Comparison of ENCODE assay signal across 18 cellular contexts in the genomic region with DNA sequence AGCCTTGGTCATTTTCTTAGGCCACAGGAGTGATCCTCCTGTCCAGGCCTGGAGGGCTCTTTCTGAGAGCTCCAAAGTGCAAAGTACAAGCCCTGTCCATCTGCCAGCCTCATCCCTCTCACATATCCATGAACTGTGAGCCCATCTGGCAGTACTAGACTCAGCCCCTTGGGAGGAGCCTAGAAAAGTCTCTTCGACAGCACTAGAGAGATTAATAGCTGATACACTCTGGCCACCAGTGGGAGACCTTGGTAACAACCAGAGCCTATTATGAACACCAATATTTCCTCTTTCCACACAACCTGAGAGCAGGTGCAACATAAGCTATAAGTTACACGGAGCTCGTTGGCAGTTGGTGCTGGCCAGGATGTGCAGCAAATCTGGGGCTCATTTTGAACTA. TPM values are rescaled to one million over a fixed set of nuclear protein-coding genes. Genes with fewer than 3 reads are reported as not detected.
DNase-seq lines count a peak whose midpoint lies in the region; ATAC-seq and TF ChIP-seq lines count a peak whose summit lies in the region.
"Had no signal": no experiment of that assay in that cellular context is flagged by ENCODE, and none has a peak within 500 bp of the region (broad histone marks: within the 10 kb centered on the region; RNA-seq: fewer than 3 reads in every experiment).

No MANE protein-coding gene starts in this region.

- ATAC-seq in left colon, result peak; percentile 21
- ATAC-seq: Panc1 had no signal

- TF ChIP-seq CTCF in RWPE1 (conservative IDR thresholded peaks at IDR 0.05; ENCODE audit: low read depth), result no peak
- TF ChIP-seq CTCF in CD14-positive monocyte (IDR thresholded peaks at IDR 0.05), result no peak
- TF ChIP-seq CTCF in thyroid gland (IDR thresholded peaks at IDR 0.05), result no peak

- WGBS in thyroid gland, 2 donors, result 62 to 88% methylated on average over 3 of the region's 3 CpGs

- POLR2A ChIA-PET in RWPE1 (lab: Yijun Ruan, JAX; ENCODE audit: low non-redundant PET), result no interaction called here

- H3K9me3 ChIP-seq in thyroid gland, result no peaks in the 10 kb centered on the region
- H3K9me3 ChIP-seq: A549 had no signal

- no peaks in the 10 kb centered on the region for H3K9me3 Mint-ChIP-seq in CD14-positive monocyte
- H3K9me3 Mint-ChIP-seq: CD4-positive, CD25-positive, alpha-beta regulatory T cell had no signal

- no peak overlapping the region for H3K4me3 Mint-ChIP-seq in CD14-positive monocyte
- H3K4me3 Mint-ChIP-seq: CD4-positive, CD25-positive, alpha-beta regulatory T cell had no signal

- no peak overlapping the region for H3K4me3 ChIP-seq in thyroid gland (replicated peaks in 1 of 3)
- H3K4me3 ChIP-seq: A549 had no signal

- DNase-seq in COLO668 (lab: John Stamatoyannopoulos, UW; ENCODE audit: unreplicated experiment) (peak; percentile 3), G401 (ENCODE audit: low spot score) (peak; percentile 70), NCI-H82 treated with DMSO at 0.1 percent for 48 hours (lab: John Stamatoyannopoulos, UW; ENCODE audit: unreplicated experiment) (peak; percentile 74), left colon (no peak), RWPE1 (ENCODE audit: low spot score) (no peak), NCI-H1694 treated with DMSO at 0.1 percent for 48 hours (lab: John Stamatoyannopoulos, UW) (no peak), CD14-positive monocyte (ENCODE audit: low spot score) (no peak), thyroid gland (no peak)
- DNase-seq: CD4-positive, CD25-positive, alpha-beta regulatory T cell; NCI-H1092 treated with DMSO at 0.1 percent for 48 hours; NCI-H1694; NCI-H526 treated with DMSO at 0.1 percent for 48 hours; SHP77 treated with DMSO at 0.1 percent for 48 hours had no signal

- peaks cover 4 to 20% of the 10 kb centered on the region in 2 donors for H3K36me3 ChIP-seq in thyroid gland

- H3K27me3 Mint-ChIP-seq in CD14-positive monocyte (ENCODE audit: low read depth in 3 of 3), result no peaks in the 10 kb centered on the region
- H3K27me3 Mint-ChIP-seq: CD4-positive, CD25-positive, alpha-beta regulatory T cell had no signal

- intact Hi-C loops in left colon (cut with DNase I, micrococcal nuclease), result no loop called here
- intact Hi-C loops in CD14-positive monocyte (cut with micrococcal nuclease), result no loop called here
- intact Hi-C loops in thyroid gland (cut with DNase I), result no loop called here

- in situ Hi-C loops in G401 (cut with HindIII; ENCODE audit: low sequenced_read_pairs), result no loop called here

- no peak overlapping the region for H3K27ac Mint-ChIP-seq in CD14-positive monocyte

- H3K4me1 Mint-ChIP-seq in CD14-positive monocyte, result no peaks in the 10 kb centered on the region

- no peak for TF ChIP-seq POLR2A in thyroid gland (IDR thresholded peaks at IDR 0.05)

- H3K4me1 ChIP-seq in thyroid gland, result no peaks in the 10 kb centered on the region
- H3K4me1 ChIP-seq: A549 had no signal

- H3K27me3 ChIP-seq in thyroid gland, result no peaks in the 10 kb centered on the region

- H3K27ac ChIP-seq in RWPE1, result no peak overlapping the region
- no peak overlapping the region for H3K27ac ChIP-seq in thyroid gland
- H3K27ac ChIP-seq: A549, KMS-11 had no signal

- peaks cover 4 to 22% of the 10 kb centered on the region in 2 donors for H3K36me3 Mint-ChIP-seq in CD14-positive monocyte

- CTCF ChIA-PET in RWPE1 (lab: Yijun Ruan, JAX), result no interaction called here

RNA-seq across cellular contexts. Expression of a gene that starts 59.5 kb away (rescaled TPM):
- not detected in 2 replicates for total RNA-seq in G401 (2014; rRNA removed; shearing (Covaris generic))
- under 1 TPM; 0.11 to 0.46 TPM for total RNA-seq in left colon
- not detected for polyA plus RNA-seq in CD14-positive monocyte
- under 1 TPM in 1 of 4 donors, not detected in 3; 0.11 TPM for total RNA-seq in thyroid gland
- total RNA-seq: CD4-positive, CD25-positive, alpha-beta regulatory T cell; H4; MCF 10A had no signal
- polyA plus RNA-seq: A549; CD4-positive, CD25-positive, alpha-beta regulatory T cell had no signal

Comparison
In these comparisons a context has a peak if more than half of its experiments do, and no peak if none do; other contexts are left out.
1. DNase-seq: peak in COLO668 (single experiment), G401 (single experiment) and NCI-H82 treated with DMSO at 0.1 percent for 48 hours (single experiment); none in left colon (0 of 2), RWPE1 (single experiment), NCI-H1694 treated with DMSO at 0.1 percent for 48 hours (single experiment), CD14-positive monocyte (single experiment) and thyroid gland (0 of 2).